ENCODE assay signal across 21 cellular contexts in genomic region chr5:177980776-177981175, GRCh38. TPM values are rescaled to one million over a fixed set of nuclear protein-coding genes. Genes with fewer than 3 reads are reported as not detected.
A peak's percentile ranks its signal among the peaks of the same experiment; 100 is the strongest.
DNase-seq lines count a peak whose midpoint lies in the region; ATAC-seq and TF ChIP-seq lines count a peak whose summit lies in the region.
"Had no signal": no experiment of that assay in that cellular context is flagged by ENCODE, and none has a peak within 500 bp of the region (broad histone marks: within the 10 kb centered on the region; RNA-seq: fewer than 3 reads in every experiment).

No MANE protein-coding gene starts in this region.

- CTCF ChIA-PET in activated CD8-positive, alpha-beta memory T cell treated with anti-CD3 and anti-CD28 coated beads, Interleukin-2, amount 10 ng/mL, durations not matched to agents 7 days and 5 days (lab: Charles Lee) = no interaction called here

- intact Hi-C loops in dorsolateral prefrontal cortex (cut with DNase I) (no loop called here), CD14-positive monocyte (cut with micrococcal nuclease) (no loop called here)

- H3K27me3 Mint-ChIP-seq in CD14-positive monocyte (ENCODE audit: low read depth in 3 of 3) (peaks cover 41 to 54% (median 51%) of the 10 kb centered on the region in 3 donors), HFFc6 (ENCODE audit: insufficient read depth) (peaks cover 33% of the 10 kb centered on the region)
- H3K27me3 Mint-ChIP-seq in activated CD8-positive, alpha-beta memory T cell treated with anti-CD3 and anti-CD28 coated beads, Interleukin-2, amount 10 ng/mL, durations not matched to agents 7 days and 5 days = peaks cover 45% of the 10 kb centered on the region

- H3K9me3 Mint-ChIP-seq in CD14-positive monocyte (peaks cover 0 to 13% (median 4%) of the 10 kb centered on the region in 7 donors), HFFc6 (peaks cover 11% of the 10 kb centered on the region)
- no peaks in the 10 kb centered on the region for H3K9me3 Mint-ChIP-seq in activated CD8-positive, alpha-beta memory T cell treated with anti-CD3 and anti-CD28 coated beads, Interleukin-2, amount 10 ng/mL, durations not matched to agents 7 days and 5 days (ENCODE audit: low read depth)
- H3K9me3 Mint-ChIP-seq: activated CD4-positive, alpha-beta T cell treated with anti-CD3 and anti-CD28 coated beads, Interleukin-2, amount 10 ng/mL, durations not matched to agents 24 days and 14 days; central memory CD8-positive, alpha-beta T cell had no signal

- H3K4me1 Mint-ChIP-seq in CD14-positive monocyte (no peaks in the 10 kb centered on the region), HFFc6 (ENCODE audit: low read depth) (no peaks in the 10 kb centered on the region)
- H3K4me1 Mint-ChIP-seq in activated CD8-positive, alpha-beta memory T cell treated with anti-CD3 and anti-CD28 coated beads, Interleukin-2, amount 10 ng/mL, durations not matched to agents 7 days and 5 days = no peaks in the 10 kb centered on the region
- H3K4me1 Mint-ChIP-seq: central memory CD8-positive, alpha-beta T cell; IgD-negative memory B cell had no signal

- peak overlapping the region in 1 of 59 donors; percentile 10 for H3K27ac ChIP-seq in dorsolateral prefrontal cortex
- H3K27ac ChIP-seq: gastrocnemius medialis, lower lobe of right lung had no signal

- H3K27me3 ChIP-seq in MG63 (0 out of 2 replicates have a peak, but pooled peaks cover 4% of the 10 kb centered on the region), dorsolateral prefrontal cortex (peaks cover 0 to 59% (median 35%) of the 10 kb centered on the region in 45 donors)

- no peaks in the 10 kb centered on the region for H3K36me3 Mint-ChIP-seq in CD14-positive monocyte
- peaks cover 7% of the 10 kb centered on the region; the same call in 1 of the 2 replicates for H3K36me3 Mint-ChIP-seq in HFFc6 (ENCODE audit: low read depth)
- H3K36me3 Mint-ChIP-seq in activated CD8-positive, alpha-beta memory T cell treated with anti-CD3 and anti-CD28 coated beads, Interleukin-2, amount 10 ng/mL, durations not matched to agents 7 days and 5 days = no peaks in the 10 kb centered on the region
- H3K36me3 Mint-ChIP-seq: IgD-negative memory B cell had no signal

- H3K36me3 ChIP-seq in MG63 = no peaks in the 10 kb centered on the region
- H3K36me3 ChIP-seq: gastrocnemius medialis, lower lobe of right lung had no signal

- H3K9me3 ChIP-seq in MG63 = no peaks in the 10 kb centered on the region; the same call in 1 of the 2 replicates
- H3K9me3 ChIP-seq: gastrocnemius medialis, lower lobe of right lung, SK-N-SH had no signal

- ATAC-seq in GM18505 (IDR thresholded peaks at IDR 0.05; ENCODE audit: unreplicated experiment) = no peak
- ATAC-seq in activated CD8-positive, alpha-beta memory T cell treated with anti-CD3 and anti-CD28 coated beads, Interleukin-2, amount 10 ng/mL, durations not matched to agents 7 days and 5 days = no peak
- ATAC-seq: gastrocnemius medialis, lower lobe of right lung, sciatic nerve had no signal

- H3K27ac Mint-ChIP-seq in CD14-positive monocyte (no peak overlapping the region), HFFc6 (no peak overlapping the region)
- H3K27ac Mint-ChIP-seq in activated CD8-positive, alpha-beta memory T cell treated with anti-CD3 and anti-CD28 coated beads, Interleukin-2, amount 10 ng/mL, durations not matched to agents 7 days and 5 days = no peak overlapping the region
- H3K27ac Mint-ChIP-seq: activated CD4-positive, alpha-beta T cell treated with anti-CD3 and anti-CD28 coated beads, Interleukin-2, amount 10 ng/mL, durations not matched to agents 24 days and 14 days; IgD-negative memory B cell had no signal

- no peak for TF ChIP-seq POLR2A in GM18505 (IDR thresholded peaks at IDR 0.05; ENCODE audit: borderline replicate concordance, extremely low read depth, insufficient read depth, insufficient read length)

- H3K4me3 Mint-ChIP-seq in CD14-positive monocyte (peak overlapping the region in 1 of 2 donors; percentile 2), HFFc6 (no peak overlapping the region)
- no peak overlapping the region for H3K4me3 Mint-ChIP-seq in activated CD8-positive, alpha-beta memory T cell treated with anti-CD3 and anti-CD28 coated beads, Interleukin-2, amount 10 ng/mL, durations not matched to agents 7 days and 5 days
- H3K4me3 Mint-ChIP-seq: activated CD4-positive, alpha-beta T cell treated with anti-CD3 and anti-CD28 coated beads, Interleukin-2, amount 10 ng/mL, durations not matched to agents 24 days and 14 days; central memory CD8-positive, alpha-beta T cell; IgD-negative memory B cell had no signal

- TF ChIP-seq CTCF in dorsolateral prefrontal cortex (IDR thresholded peaks at IDR 0.05 in 54 of 56, conservative IDR thresholded peaks at IDR 0.05 in 2 of 56; ENCODE audit: low read depth in 1 of 56, partially characterized antibody in 56 of 56) (no peak), CD14-positive monocyte (IDR thresholded peaks at IDR 0.05) (no peak), HFFc6 (IDR thresholded peaks at IDR 0.05) (no peak)

- no peak overlapping the region for H3K4me3 ChIP-seq in MG63
- no peak overlapping the region for H3K4me3 ChIP-seq in dorsolateral prefrontal cortex
- H3K4me3 ChIP-seq: gastrocnemius medialis, lower lobe of right lung had no signal

- peak; percentile 9 for DNase-seq in AG20443 (ENCODE audit: low spot score)
- DNase-seq in MG63 = peak; percentile 69
- peak in 9 of 10 donors; percentile 36 to 82 (median 69) for DNase-seq in dorsolateral prefrontal cortex
- DNase-seq in middle frontal gyrus (ENCODE audit: extremely low spot score, low spot score) = peak; percentile 48
- DNase-seq in CD14-positive monocyte (ENCODE audit: low spot score) = no peak
- DNase-seq in HFFc6 = no peak
- no peak for DNase-seq in activated CD8-positive, alpha-beta memory T cell treated with anti-CD3 and anti-CD28 coated beads, Interleukin-2, amount 10 ng/mL, durations not matched to agents 7 days and 5 days
- DNase-seq: activated CD4-positive, alpha-beta T cell treated with anti-CD3 and anti-CD28 coated beads, Interleukin-2, amount 10 ng/mL, durations not matched to agents 24 days and 14 days; activated T-cell treated with anti-CD3 and anti-CD28 coated beads, Interleukin-2, amount 50 U/mL, for 1 hour; gastrocnemius medialis; lower lobe of right lung; NCI-H1930; NCI-H526; SK-N-SH; stimulated activated CD4-positive, alpha-beta T cell treated with anti-CD3 and anti-CD28 coated beads, Interleukin-2, amount 100 ng/mL, for 24 hours had no signal

RNA-seq across cellular contexts. Expression of gene PROP1, which starts 15.3 kb away (rescaled TPM):
- not detected in 2 replicates for total RNA-seq in MG63 (2014; rRNA removed; shearing (Covaris generic); ENCODE audit: low replicate concordance)
- total RNA-seq in dorsolateral prefrontal cortex = 1 to 10 TPM in 1 of 120 experiments, under 1 TPM in 7, not detected in 112; 0.39 to 1.6 (median 0.60) TPM
- polyA plus RNA-seq in CD14-positive monocyte = not detected
- total RNA-seq in HFFc6 (2021; fragmentation: NEBNext Ultra II Directional; extraction: Animal tissue kit (Norgen Biotek cat#: 25700)) = not detected
- not detected for total RNA-seq in activated CD8-positive, alpha-beta memory T cell treated with anti-CD3 and anti-CD28 coated beads, Interleukin-2, amount 10 ng/mL, durations not matched to agents 7 days and 5 days
- total RNA-seq: activated CD4-positive, alpha-beta T cell treated with anti-CD3 and anti-CD28 coated beads, Interleukin-2, amount 10 ng/mL, durations not matched to agents 24 days and 14 days; activated naive CD4-positive, alpha-beta T cell treated with anti-CD3 and anti-CD28 coated beads, Interleukin-2, amount 50 U/mL, for 72 hours; gastrocnemius medialis; lower lobe of right lung; sciatic nerve had no signal
- polyA plus RNA-seq: IgD-negative memory B cell, neural cell, SK-N-SH had no signal

Comparison
In these comparisons a context has a peak if more than half of its experiments do, and no peak if none do; other contexts are left out.
1. DNase-seq: peak in AG20443 (single experiment), MG63 (single experiment), dorsolateral prefrontal cortex (9 of 10) and middle frontal gyrus (single experiment); none in CD14-positive monocyte (single experiment), HFFc6 (single experiment) and activated CD8-positive, alpha-beta memory T cell treated with anti-CD3 and anti-CD28 coated beads, Interleukin-2, amount 10 ng/mL, durations not matched to agents 7 days and 5 days (single experiment).